Comparison of ENCODE assay signal across 15 cellular contexts in genomic region chr10:36271631-36272340, GRCh38.
"Had no signal": no experiment of that assay in that cellular context is flagged by ENCODE, and none has a peak within 500 bp of the region (broad histone marks: within the 10 kb centered on the region; RNA-seq: fewer than 3 reads in every experiment).

No MANE protein-coding gene starts in this region.

- H3K27ac ChIP-seq: esophagus squamous epithelium, heart left ventricle, right atrium auricular region, testis, tibial nerve had no signal

- H3K4me3 ChIP-seq: esophagus squamous epithelium, heart left ventricle, right atrium auricular region, testis, tibial nerve had no signal

- H3K9me3 ChIP-seq: esophagus squamous epithelium, right atrium auricular region, testis, tibial nerve had no signal

- DNase-seq: effector memory CD4-positive, alpha-beta T cell; esophagus squamous epithelium; heart left ventricle; hippocampal formation; kidney glomerular epithelial cell; natural killer cell; posterior cingulate gyrus; stimulated activated CD4-positive, alpha-beta T cell treated with anti-CD3 and anti-CD28 coated beads, Interleukin-4, amount 100 ng/mL, for 1 hour; stimulated activated CD8-positive, alpha-beta memory T cell treated with anti-CD3 and anti-CD28 coated beads, Interleukin-4, amount 100 ng/mL, for 48 hours; stimulated activated naive CD8-positive, alpha-beta T cell treated with anti-CD3 and anti-CD28 coated beads, Interleukin-15, amount 100 ng/mL, for 72 hours; testis had no signal

- H3K27me3 ChIP-seq: esophagus squamous epithelium, heart left ventricle, right atrium auricular region, testis, tibial nerve had no signal

- H3K36me3 ChIP-seq: esophagus squamous epithelium, heart left ventricle, right atrium auricular region, tibial nerve had no signal

- H3K4me1 ChIP-seq: esophagus squamous epithelium, heart left ventricle, right atrium auricular region, testis, tibial nerve had no signal

- ATAC-seq: heart left ventricle; left lobe of liver; natural killer cell; stimulated activated effector memory CD8-positive, alpha-beta T cell treated with anti-CD3 and anti-CD28 coated beads, Interleukin-12 subunit alpha, Interleukin-12 subunit beta, amount 100 ng/mL, for 72 hours; stimulated activated naive CD8-positive, alpha-beta T cell treated with anti-CD3 and anti-CD28 coated beads, Interleukin-15, amount 100 ng/mL, for 72 hours had no signal
